Comparison of ENCODE assay signal across 1 cellular context in the genomic region with DNA sequence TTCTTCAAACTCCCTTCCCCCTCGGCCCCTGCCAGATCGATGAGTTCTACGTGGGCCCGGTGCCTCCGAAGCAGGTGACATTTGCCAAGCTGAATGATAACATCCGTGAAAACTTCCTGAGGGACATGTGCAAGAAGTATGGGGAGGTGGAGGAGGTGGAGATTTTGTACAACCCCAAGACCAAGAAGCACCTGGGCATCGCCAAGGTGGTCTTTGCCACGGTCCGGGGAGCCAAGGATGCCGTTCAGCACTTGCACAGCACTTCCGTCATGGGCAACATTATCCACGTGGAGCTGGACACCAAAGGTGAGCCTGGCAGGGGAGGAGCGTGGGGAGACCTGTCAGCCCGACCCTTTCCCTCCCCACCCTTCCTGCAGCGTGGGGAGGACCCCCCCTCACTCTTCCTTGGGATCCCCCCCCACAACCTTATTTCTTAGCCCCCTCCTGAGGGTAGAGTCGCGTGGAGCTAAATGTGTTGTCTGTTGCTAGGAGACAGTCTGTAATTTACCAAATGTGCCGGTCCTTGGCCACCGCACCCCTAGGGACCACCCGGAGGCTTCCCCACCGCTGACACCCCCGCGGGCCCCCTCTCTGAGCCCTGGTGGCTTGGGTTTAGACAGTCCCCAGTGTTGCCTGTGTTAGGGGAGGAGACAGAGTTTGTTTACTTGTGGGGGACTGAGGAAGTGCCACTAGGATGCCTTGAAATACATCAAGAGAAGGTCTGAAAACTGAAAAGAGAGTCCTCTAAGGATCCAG.
TF ChIP-seq lines count a peak whose summit lies in the region.

No MANE protein-coding gene starts in this region.

TF ChIP-seq in HepG2, 621 proteins besides CTCF, POLR2A, EP300 and RAD21 (continued from another document):
- no peak for TF ChIP-seq BRF2 (CRISPR knock-in tag; IDR thresholded peaks at IDR 0.05)
- TF ChIP-seq ZEB1 (IDR thresholded peaks at IDR 0.05; ENCODE audit: insufficient replicate concordance, low read depth): no peak
- TF ChIP-seq, protein P1, sequence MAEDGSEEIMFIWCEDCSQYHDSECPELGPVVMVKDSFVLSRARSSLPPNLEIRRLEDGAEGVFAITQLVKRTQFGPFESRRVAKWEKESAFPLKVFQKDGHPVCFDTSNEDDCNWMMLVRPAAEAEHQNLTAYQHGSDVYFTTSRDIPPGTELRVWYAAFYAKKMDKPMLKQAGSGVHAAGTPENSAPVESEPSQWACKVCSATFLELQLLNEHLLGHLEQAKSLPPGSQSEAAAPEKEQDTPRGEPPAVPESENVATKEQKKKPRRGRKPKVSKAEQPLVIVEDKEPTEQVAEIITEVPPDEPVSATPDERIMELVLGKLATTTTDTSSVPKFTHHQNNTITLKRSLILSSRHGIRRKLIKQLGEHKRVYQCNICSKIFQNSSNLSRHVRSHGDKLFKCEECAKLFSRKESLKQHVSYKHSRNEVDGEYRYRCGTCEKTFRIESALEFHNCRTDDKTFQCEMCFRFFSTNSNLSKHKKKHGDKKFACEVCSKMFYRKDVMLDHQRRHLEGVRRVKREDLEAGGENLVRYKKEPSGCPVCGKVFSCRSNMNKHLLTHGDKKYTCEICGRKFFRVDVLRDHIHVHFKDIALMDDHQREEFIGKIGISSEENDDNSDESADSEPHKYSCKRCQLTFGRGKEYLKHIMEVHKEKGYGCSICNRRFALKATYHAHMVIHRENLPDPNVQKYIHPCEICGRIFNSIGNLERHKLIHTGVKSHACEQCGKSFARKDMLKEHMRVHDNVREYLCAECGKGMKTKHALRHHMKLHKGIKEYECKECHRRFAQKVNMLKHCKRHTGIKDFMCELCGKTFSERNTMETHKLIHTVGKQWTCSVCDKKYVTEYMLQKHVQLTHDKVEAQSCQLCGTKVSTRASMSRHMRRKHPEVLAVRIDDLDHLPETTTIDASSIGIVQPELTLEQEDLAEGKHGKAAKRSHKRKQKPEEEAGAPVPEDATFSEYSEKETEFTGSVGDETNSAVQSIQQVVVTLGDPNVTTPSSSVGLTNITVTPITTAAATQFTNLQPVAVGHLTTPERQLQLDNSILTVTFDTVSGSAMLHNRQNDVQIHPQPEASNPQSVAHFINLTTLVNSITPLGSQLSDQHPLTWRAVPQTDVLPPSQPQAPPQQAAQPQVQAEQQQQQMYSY (CRISPR knock-in tag; IDR thresholded peaks at IDR 0.05): no peak
- no peak for TF ChIP-seq HDAC6 (IDR thresholded peaks at IDR 0.05; ENCODE audit: low read depth, low read length)
- TF ChIP-seq, protein P2, sequence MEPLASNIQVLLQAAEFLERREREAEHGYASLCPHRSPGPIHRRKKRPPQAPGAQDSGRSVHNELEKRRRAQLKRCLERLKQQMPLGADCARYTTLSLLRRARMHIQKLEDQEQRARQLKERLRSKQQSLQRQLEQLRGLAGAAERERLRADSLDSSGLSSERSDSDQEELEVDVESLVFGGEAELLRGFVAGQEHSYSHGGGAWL (CRISPR knock-in tag; IDR thresholded peaks at IDR 0.05): no peak
- TF ChIP-seq ZBTB39 (CRISPR knock-in tag; IDR thresholded peaks at IDR 0.05): no peak
- no peak for TF ChIP-seq ZNF777 (CRISPR knock-in tag; IDR thresholded peaks at IDR 0.05)
- TF ChIP-seq, protein P3, sequence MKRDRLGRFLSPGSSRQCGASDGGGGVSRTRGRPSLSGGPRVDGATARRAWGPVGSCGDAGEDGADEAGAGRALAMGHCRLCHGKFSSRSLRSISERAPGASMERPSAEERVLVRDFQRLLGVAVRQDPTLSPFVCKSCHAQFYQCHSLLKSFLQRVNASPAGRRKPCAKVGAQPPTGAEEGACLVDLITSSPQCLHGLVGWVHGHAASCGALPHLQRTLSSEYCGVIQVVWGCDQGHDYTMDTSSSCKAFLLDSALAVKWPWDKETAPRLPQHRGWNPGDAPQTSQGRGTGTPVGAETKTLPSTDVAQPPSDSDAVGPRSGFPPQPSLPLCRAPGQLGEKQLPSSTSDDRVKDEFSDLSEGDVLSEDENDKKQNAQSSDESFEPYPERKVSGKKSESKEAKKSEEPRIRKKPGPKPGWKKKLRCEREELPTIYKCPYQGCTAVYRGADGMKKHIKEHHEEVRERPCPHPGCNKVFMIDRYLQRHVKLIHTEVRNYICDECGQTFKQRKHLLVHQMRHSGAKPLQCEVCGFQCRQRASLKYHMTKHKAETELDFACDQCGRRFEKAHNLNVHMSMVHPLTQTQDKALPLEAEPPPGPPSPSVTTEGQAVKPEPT (CRISPR knock-in tag; IDR thresholded peaks at IDR 0.05; ENCODE audit: low read depth): 0 out of 2 replicates have a peak, but pooled peaks have one; percentile 31
- TF ChIP-seq SP5 (CRISPR knock-in tag; IDR thresholded peaks at IDR 0.05; ENCODE audit: borderline replicate concordance, low read depth): no peak
- peak; percentile 61; the same call in 1 of the 3 replicates for TF ChIP-seq MXI1 (IDR thresholded peaks at IDR 0.05; ENCODE audit: borderline replicate concordance, low read depth, low read length)
- TF ChIP-seq ZNF687 (CRISPR knock-in tag; IDR thresholded peaks at IDR 0.05): peak; percentile 59
- no peak for TF ChIP-seq ASH2L (IDR thresholded peaks at IDR 0.05; ENCODE audit: insufficient read length, low read depth, low read length)
- TF ChIP-seq TGIF2 (CRISPR knock-in tag; IDR thresholded peaks at IDR 0.05): 0 out of 2 replicates have a peak, but pooled peaks have one; percentile 39
- TF ChIP-seq, protein P4, sequence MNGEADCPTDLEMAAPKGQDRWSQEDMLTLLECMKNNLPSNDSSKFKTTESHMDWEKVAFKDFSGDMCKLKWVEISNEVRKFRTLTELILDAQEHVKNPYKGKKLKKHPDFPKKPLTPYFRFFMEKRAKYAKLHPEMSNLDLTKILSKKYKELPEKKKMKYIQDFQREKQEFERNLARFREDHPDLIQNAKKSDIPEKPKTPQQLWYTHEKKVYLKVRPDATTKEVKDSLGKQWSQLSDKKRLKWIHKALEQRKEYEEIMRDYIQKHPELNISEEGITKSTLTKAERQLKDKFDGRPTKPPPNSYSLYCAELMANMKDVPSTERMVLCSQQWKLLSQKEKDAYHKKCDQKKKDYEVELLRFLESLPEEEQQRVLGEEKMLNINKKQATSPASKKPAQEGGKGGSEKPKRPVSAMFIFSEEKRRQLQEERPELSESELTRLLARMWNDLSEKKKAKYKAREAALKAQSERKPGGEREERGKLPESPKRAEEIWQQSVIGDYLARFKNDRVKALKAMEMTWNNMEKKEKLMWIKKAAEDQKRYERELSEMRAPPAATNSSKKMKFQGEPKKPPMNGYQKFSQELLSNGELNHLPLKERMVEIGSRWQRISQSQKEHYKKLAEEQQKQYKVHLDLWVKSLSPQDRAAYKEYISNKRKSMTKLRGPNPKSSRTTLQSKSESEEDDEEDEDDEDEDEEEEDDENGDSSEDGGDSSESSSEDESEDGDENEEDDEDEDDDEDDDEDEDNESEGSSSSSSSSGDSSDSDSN (CRISPR knock-in tag; IDR thresholded peaks at IDR 0.05): 0 out of 2 replicates have a peak, but pooled peaks have one; percentile 10
- TF ChIP-seq SMC3 (IDR thresholded peaks at IDR 0.05; ENCODE audit: low read length): no peak
TF ChIP-seq in HepG2: peak in this region for 23.
